In the genomic region with DNA sequence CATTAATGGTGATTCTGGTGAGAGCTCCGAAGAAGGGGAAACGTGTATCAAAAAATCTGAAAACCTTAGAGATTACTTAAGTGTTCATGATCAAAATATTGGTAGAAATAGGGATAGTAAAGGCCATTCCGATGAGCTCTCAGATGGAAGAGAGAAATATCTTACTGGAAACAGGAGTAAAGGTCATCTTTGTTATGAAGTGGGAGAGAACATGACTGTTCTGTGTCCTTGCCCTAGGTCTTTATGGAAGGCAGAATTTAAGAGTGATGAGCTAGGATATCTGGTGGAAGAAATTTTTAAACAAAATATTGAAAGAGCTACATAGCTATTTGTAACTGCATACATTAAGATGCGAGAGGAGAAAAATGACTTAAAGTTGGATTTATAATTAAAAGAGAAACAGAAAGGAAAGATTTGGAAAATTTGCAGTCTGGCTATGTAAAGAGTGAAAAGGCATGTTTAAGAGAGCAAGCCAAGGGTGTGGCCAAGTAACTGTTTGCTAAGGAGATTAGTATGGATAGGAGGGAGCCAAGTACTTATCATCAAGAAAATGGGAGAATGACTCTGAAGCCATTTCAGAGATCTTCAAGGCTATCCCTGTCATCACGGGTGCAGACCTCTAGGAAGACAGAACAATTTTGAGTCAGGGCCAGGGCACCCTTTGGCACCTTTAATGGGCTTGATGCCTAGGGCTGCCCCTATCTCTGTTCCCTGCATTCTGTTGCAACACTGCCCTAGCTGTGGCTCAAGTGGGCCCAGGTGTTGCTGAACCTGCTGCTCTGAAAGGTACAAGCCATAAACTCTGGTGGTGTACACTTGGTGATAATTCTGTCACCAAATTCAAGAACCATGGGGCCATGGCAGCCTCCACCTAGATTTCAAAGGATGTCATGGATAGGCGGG, we compare ENCODE assay signal across 1 cellular context.
TF ChIP-seq lines count a peak whose summit lies in the region.

No MANE protein-coding gene starts in this region.

TF ChIP-seq in K562, 482 proteins besides CTCF, POLR2A, EP300 and RAD21:
- TF ChIP-seq EHMT2 (IDR thresholded peaks at IDR 0.05) (no peak), CEBPB (tag; IDR thresholded peaks at IDR 0.05) (peak; percentile 61), DPF2 (IDR thresholded peaks at IDR 0.05) (peak; percentile 47), FOXA3 (CRISPR knock-in tag; conservative IDR thresholded peaks at IDR 0.05 in 1 of 2, IDR thresholded peaks at IDR 0.05 in 1 of 2) (peak in 1 of 2 experiments; percentile 51; a peak in 1 of 4 replicates), ARID1B (IDR thresholded peaks at IDR 0.05) (peak; percentile 32), MEIS2 (IDR thresholded peaks at IDR 0.05; ENCODE audit: partially characterized antibody) (peak; percentile 1), YY1 (IDR thresholded peaks at IDR 0.05; ENCODE audit: borderline replicate concordance in 1 of 3, control insufficient read depth in 1 of 3, extremely low read depth in 1 of 3, insufficient read depth in 3 of 3, insufficient read length in 1 of 3, insufficient replicate concordance in 2 of 3, low read depth in 1 of 3, low read length in 2 of 3) (peak in 1 of 3 experiments; percentile 70), ATF1 (CRISPR knock-in tag; IDR thresholded peaks at IDR 0.05) (no peak), ATF1 (tag; IDR thresholded peaks at IDR 0.05) (no peak)
